In genomic region chr17:4939554-4939803, GRCh38 we compare ENCODE assay signal across 8 cellular contexts. TPM values are rescaled to one million over a fixed set of nuclear protein-coding genes. Genes with fewer than 3 reads are reported as not detected.
DNase-seq lines count a peak whose midpoint lies in the region; ATAC-seq and TF ChIP-seq lines count a peak whose summit lies in the region.

No MANE protein-coding gene starts in this region.

- H3K4me3 ChIP-seq in GM23248 (peak overlapping the region; percentile 94), SK-N-MC (peak overlapping the region; percentile 87), rectal smooth muscle tissue (ENCODE audit: low read length) (peak overlapping the region; percentile 79)

- POLR2A ChIA-PET in CD4-positive, alpha-beta T cell (lab: Charles Lee) = interaction anchor here (0.7 to 6.2 kb wide), 30 partner anchors 10 to 796 kb away, joined by 3 to 195 read pairs (median 6); partner anchors contain the start of genes ARRB2, C17orf107, CAMTA2 and CHRNE

- peaks cover 57% of the 10 kb centered on the region for H3K79me2 ChIP-seq in GM23248 (ENCODE audit: insufficient read depth)

- peak overlapping the region; percentile 81 for H2AFZ ChIP-seq in GM23248

- 1 to 3% methylated on average over 15 to 16 of the region's 16 CpGs for WGBS in GM23248 (ENCODE audit: low coverage in 1 of 2, low lambda C conversion rate in 2 of 2, missing lambda C conversion rate in 2 of 2), 2 experiments

- peak overlapping the region; percentile 92 for H3K4me2 ChIP-seq in GM23248 (ENCODE audit: unreplicated experiment)

- H3K27ac Mint-ChIP-seq in CD4-positive, alpha-beta T cell = peak overlapping the region; percentile 90

- H3K4me1 ChIP-seq in GM23248 (ENCODE audit: insufficient read depth) (peaks cover 17% of the 10 kb centered on the region), rectal smooth muscle tissue (ENCODE audit: control insufficient read depth, insufficient read depth, low read length) (peaks cover 18% of the 10 kb centered on the region)

- CTCF ChIA-PET in CD4-positive, alpha-beta T cell (lab: Charles Lee) = interaction anchor here (1.1 to 2.0 kb wide), 7 partner anchors 28 to 500 kb away, joined by 3 to 14 read pairs (median 4); partner anchors contain the start of genes C17orf107, C1QBP, CAMTA2 and CHRNE

- no peaks in the 10 kb centered on the region for H3K9me3 ChIP-seq in CD4-positive, alpha-beta T cell (ENCODE audit: control insufficient read depth, low read length)
- no peaks in the 10 kb centered on the region for H3K9me3 ChIP-seq in GM23248 (ENCODE audit: low read depth)
- H3K9me3 ChIP-seq in SK-N-MC (ENCODE audit: low read depth, low read length) = no peaks in the 10 kb centered on the region

- no peaks in the 10 kb centered on the region for H3K27me3 Mint-ChIP-seq in CD4-positive, alpha-beta T cell

- H4K20me1 ChIP-seq in GM23248 (ENCODE audit: insufficient read depth) = 0 out of 2 replicates have a peak, but pooled peaks cover 1% of the 10 kb centered on the region

- intact Hi-C loops in CD4-positive, alpha-beta T cell (cut with DNase I, micrococcal nuclease) = loop anchor here in 1 of 2 experiments (2.0 kb wide), 2 partner anchors 31 to 59 kb away; no protein-coding TSS in a partner anchor

- peak overlapping the region; percentile 99 for H3K4me3 Mint-ChIP-seq in CD4-positive, alpha-beta T cell

- peak overlapping the region; percentile 94 for H3K9ac ChIP-seq in GM23248
- peak overlapping the region; percentile 95 for H3K9ac ChIP-seq in SK-N-MC (ENCODE audit: insufficient read length)
- H3K9ac ChIP-seq in rectal smooth muscle tissue (ENCODE audit: low read length) = peak overlapping the region; percentile 25

- in situ Hi-C loops in GM23248 (cut with MboI) = no loop called here

- H3K9me2 ChIP-seq in GM23248 (ENCODE audit: insufficient read depth) = no peaks in the 10 kb centered on the region

- H3K4me1 Mint-ChIP-seq in CD4-positive, alpha-beta T cell (ENCODE audit: low read depth) = peaks cover 58% of the 10 kb centered on the region

- no peaks in the 10 kb centered on the region for H3K27me3 ChIP-seq in CD4-positive, alpha-beta T cell (ENCODE audit: control insufficient read depth, insufficient read depth, low read length)
- H3K27me3 ChIP-seq in GM23248 (replicated peaks; ENCODE audit: insufficient read depth) = no peaks in the 10 kb centered on the region
- H3K27me3 ChIP-seq in rectal smooth muscle tissue (ENCODE audit: control insufficient read depth, insufficient read depth, low read length) = no peaks in the 10 kb centered on the region

- peak overlapping the region; percentile 77 for H3K27ac ChIP-seq in CD4-positive, alpha-beta T cell (ENCODE audit: low read depth, low read length)
- H3K27ac ChIP-seq in GM23248 (peak overlapping the region; percentile 80), SK-N-MC (peak overlapping the region; percentile 97), rectal smooth muscle tissue (ENCODE audit: low read depth, low read length) (peak overlapping the region; percentile 94)

- H3F3A ChIP-seq in GM23248 (ENCODE audit: insufficient read depth) = peaks cover 36% of the 10 kb centered on the region

- ATAC-seq in CD4-positive, alpha-beta T cell (ENCODE audit: poor library complexity) = no peak
- no peak for ATAC-seq in GM21423 (IDR thresholded peaks at IDR 0.05; ENCODE audit: unreplicated experiment)

- no peaks in the 10 kb centered on the region for H3K9me3 Mint-ChIP-seq in CD4-positive, alpha-beta T cell

- H3K36me3 ChIP-seq in GM23248 (ENCODE audit: low read depth) = no peaks in the 10 kb centered on the region
- H3K36me3 ChIP-seq in SK-N-MC (ENCODE audit: insufficient read depth, low read length) = peaks cover 43% of the 10 kb centered on the region
- H3K36me3 ChIP-seq in rectal smooth muscle tissue (ENCODE audit: control insufficient read depth, insufficient read depth, low read length) = peaks cover 34% of the 10 kb centered on the region

- H3K36me3 Mint-ChIP-seq in CD4-positive, alpha-beta T cell (ENCODE audit: low read depth) = peaks cover 56% of the 10 kb centered on the region

- no peak for TF ChIP-seq CTCF in CD4-positive, alpha-beta T cell (IDR thresholded peaks at IDR 0.05)

- peak in 2 of 10 experiments; percentile 9 to 10 for DNase-seq in CD4-positive, alpha-beta T cell
- peak; percentile 55 for DNase-seq in GM23248
- DNase-seq in SK-N-MC (ENCODE audit: low read depth, low spot score) = no peak
- DNase-seq in fibroblast of peridontal ligament (ENCODE audit: extremely low read depth) = peak; percentile 13
- DNase-seq in DMS79 treated with DMSO at 0.1 percent for 48 hours (lab: John Stamatoyannopoulos, UW) = no peak
- DNase-seq in NCI-H1092 (lab: John Stamatoyannopoulos, UW) = no peak

RNA-seq across cellular contexts. Expression of gene SLC25A11, which starts 0.4 kb away (rescaled TPM):
- total RNA-seq in CD4-positive, alpha-beta T cell = 10 to 100 TPM; 20.8 to 21.9 TPM
- 68.5 and 131 TPM in 2 replicates for total RNA-seq in GM23248 (2014; rRNA removed; shearing (Covaris generic))
- polyA plus RNA-seq in GM23248 (2016; fragmentation: Nextera tagmentation; extraction: Ambion mirVana) = 71.4 and 73.2 TPM in 2 replicates

RNA-seq across cellular contexts. Expression of gene RNF167, which starts 0.6 kb away (rescaled TPM):
- 10 to 100 TPM; 59.3 to 62.8 TPM for total RNA-seq in CD4-positive, alpha-beta T cell
- 19.8 and 31.7 TPM in 2 replicates for total RNA-seq in GM23248 (2014; rRNA removed; shearing (Covaris generic))
- 34.2 and 36.6 TPM in 2 replicates for polyA plus RNA-seq in GM23248 (2016; fragmentation: Nextera tagmentation; extraction: Ambion mirVana)

RNA-seq across cellular contexts. Expression of gene GP1BA, which starts 7.4 kb away (rescaled TPM):
- total RNA-seq in CD4-positive, alpha-beta T cell = not detected
- not detected in 2 replicates for total RNA-seq in GM23248 (2014; rRNA removed; shearing (Covaris generic))
- polyA plus RNA-seq in GM23248 (2016; fragmentation: Nextera tagmentation; extraction: Ambion mirVana) = 0.18 TPM in 1 of 2 replicates, not detected in the other

RNA-seq across cellular contexts. Expression of gene PFN1, which starts 8.9 kb away (rescaled TPM):
- 100 to 1,000 TPM; 349 to 362 TPM for total RNA-seq in CD4-positive, alpha-beta T cell
- 621 and 886 TPM in 2 replicates for total RNA-seq in GM23248 (2014; rRNA removed; shearing (Covaris generic))
- polyA plus RNA-seq in GM23248 (2016; fragmentation: Nextera tagmentation; extraction: Ambion mirVana) = 2,247 and 2,282 TPM in 2 replicates

RNA-seq across cellular contexts. Expression of gene ENO3, which starts 11.4 kb away (rescaled TPM):
- 10 to 100 TPM; 17.2 to 20.5 TPM for total RNA-seq in CD4-positive, alpha-beta T cell
- 0.38 and 1.2 TPM in 2 replicates for total RNA-seq in GM23248 (2014; rRNA removed; shearing (Covaris generic))
- 3.2 and 4.1 TPM in 2 replicates for polyA plus RNA-seq in GM23248 (2016; fragmentation: Nextera tagmentation; extraction: Ambion mirVana)

Comparison
In these comparisons a context has a peak if more than half of its experiments do, and no peak if none do; other contexts are left out.
1. DNase-seq: peak in GM23248 (single experiment) and fibroblast of peridontal ligament (single experiment); none in SK-N-MC (single experiment), DMS79 treated with DMSO at 0.1 percent for 48 hours (single experiment) and NCI-H1092 (single experiment).
2. H3K9ac ChIP-seq: peak in every context shown above with its lines; median percentile 95 in SK-N-MC; 94 in GM23248; 25 in rectal smooth muscle tissue.
3. Peak in every context shown above with its lines, with median percentiles within 50 percentile points of each other: H3K27ac ChIP-seq and H3K4me3 ChIP-seq.